In genomic region chr11:65426839-65427690, GRCh38 we compare ENCODE assay signal across 8 cellular contexts. TPM values are rescaled to one million over a fixed set of nuclear protein-coding genes. Genes with fewer than 3 reads are reported as not detected.
A peak's percentile ranks its signal among the peaks of the same experiment; 100 is the strongest.
DNase-seq lines count a peak whose midpoint lies in the region; ATAC-seq, FAIRE-seq and TF ChIP-seq lines count a peak whose summit lies in the region.

No MANE protein-coding gene starts in this region.

- peak overlapping the region; percentile 100 for H3K9ac ChIP-seq in keratinocyte (ENCODE audit: control insufficient read depth, extremely low read depth, insufficient read depth, low read length)

- no peaks in the 10 kb centered on the region for H3K27me3 ChIP-seq in keratinocyte (ENCODE audit: control insufficient read depth, extremely low read depth, insufficient read depth, low read length)

- H3K4me3 Mint-ChIP-seq in stimulated activated naive B cell treated with anti-CD40 and anti-IgM and Interleukin-4, amounts not matched to agents 10 μg/mL and 1 μg/mL and 100 μg/mL, for 72 hours = peak overlapping the region; percentile 94 to 96

- peaks cover 71 to 94% of the 10 kb centered on the region in 2 donors for H3K4me1 Mint-ChIP-seq in stimulated activated naive B cell treated with anti-CD40 and anti-IgM and Interleukin-4, amounts not matched to agents 10 μg/mL and 1 μg/mL and 100 μg/mL, for 72 hours

- H3K36me3 ChIP-seq in keratinocyte (ENCODE audit: control insufficient read depth in 2 of 2, extremely low read depth in 1 of 2, insufficient read depth in 2 of 2, low read length in 2 of 2) = peaks cover 0 to 28% of the 10 kb centered on the region in 2 experiments

- in situ Hi-C loops in astrocyte of the spinal cord (cut with HindIII; ENCODE audit: low sequenced_read_pairs) = no loop called here

- peak overlapping the region; percentile 96 for H3K4me2 ChIP-seq in keratinocyte (ENCODE audit: control insufficient read depth, extremely low read depth, insufficient read depth, low read depth, low read length)

- DNase-seq in RKO (ENCODE audit: low spot score) = peak; percentile 84
- peak; percentile 68 for DNase-seq in astrocyte of the spinal cord (ENCODE audit: low read depth, low spot score)
- no peak for DNase-seq in keratinocyte (ENCODE audit: low read depth, low spot score)
- no peak for DNase-seq in stimulated activated naive B cell treated with anti-CD40 and anti-IgM and Interleukin-4, amounts not matched to agents 10 μg/mL and 1 μg/mL and 100 μg/mL, for 72 hours
- no peak for DNase-seq in NCI-H345 treated with DMSO at 0.1 percent for 48 hours (lab: John Stamatoyannopoulos, UW; ENCODE audit: unreplicated experiment)
- DNase-seq in COLO829 (ENCODE audit: low spot score) = no peak

- H4K20me1 ChIP-seq in keratinocyte (ENCODE audit: control insufficient read depth, extremely low read depth, insufficient read depth, low read length) = peaks cover 63% of the 10 kb centered on the region

- dilution Hi-C loops in keratinocyte (cut with MboI; ENCODE audit: extremely low pct_ligation_motif_present, low sequenced_read_pairs) = no loop called here

- H3K27ac ChIP-seq in keratinocyte (ENCODE audit: control insufficient read depth, insufficient read depth, low read length) = peak overlapping the region; percentile 99

- H3K9me1 ChIP-seq in keratinocyte (ENCODE audit: control insufficient read depth, extremely low read depth, insufficient read depth, low read length) = no peaks in the 10 kb centered on the region

- no peaks in the 10 kb centered on the region for H3K9me3 Mint-ChIP-seq in stimulated activated naive B cell treated with anti-CD40 and anti-IgM and Interleukin-4, amounts not matched to agents 10 μg/mL and 1 μg/mL and 100 μg/mL, for 72 hours

- peaks cover 7 to 18% of the 10 kb centered on the region in 2 donors for H3K27me3 Mint-ChIP-seq in stimulated activated naive B cell treated with anti-CD40 and anti-IgM and Interleukin-4, amounts not matched to agents 10 μg/mL and 1 μg/mL and 100 μg/mL, for 72 hours

- peaks cover 69% of the 10 kb centered on the region for H3K79me2 ChIP-seq in keratinocyte (ENCODE audit: control insufficient read depth, insufficient read depth, low read length)

- H2AFZ ChIP-seq in keratinocyte (ENCODE audit: control insufficient read depth, low read length) = no peak overlapping the region

- no peak for TF ChIP-seq CTCF in astrocyte of the spinal cord (IDR thresholded peaks at IDR 0.05; ENCODE audit: low read depth, low read length)
- TF ChIP-seq CTCF in keratinocyte (optimal IDR thresholded peaks at IDR 0.05 in 1 of 3, IDR thresholded peaks at IDR 0.05 in 1 of 3, conservative IDR thresholded peaks at IDR 0.05 in 1 of 3; ENCODE audit: extremely low read depth in 1 of 3, insufficient read depth in 2 of 3, low read length in 3 of 3) = no peak

- peaks cover 42% of the 10 kb centered on the region for H3K4me1 ChIP-seq in keratinocyte (ENCODE audit: control insufficient read depth, extremely low read depth, insufficient read depth, low read length)

- FAIRE-seq in keratinocyte (lab: Jason Lieb, UNC) = no peak

- peaks cover 64 to 77% of the 10 kb centered on the region in 2 donors for H3K36me3 Mint-ChIP-seq in stimulated activated naive B cell treated with anti-CD40 and anti-IgM and Interleukin-4, amounts not matched to agents 10 μg/mL and 1 μg/mL and 100 μg/mL, for 72 hours

- ATAC-seq in stimulated activated naive B cell treated with anti-CD40 and anti-IgM and Interleukin-4, amounts not matched to agents 10 μg/mL and 1 μg/mL and 100 μg/mL, for 72 hours (replicated peaks) = no peak
- ATAC-seq in HG02870 (IDR thresholded peaks at IDR 0.05; ENCODE audit: unreplicated experiment) = no peak

- peak overlapping the region; percentile 99 for H3K4me3 ChIP-seq in GM08714 (ENCODE audit: low read length)
- H3K4me3 ChIP-seq in astrocyte of the spinal cord (ENCODE audit: low read depth, low read length) = peak overlapping the region; percentile 95
- peak overlapping the region; percentile 1 to 97 (median 93) for H3K4me3 ChIP-seq in keratinocyte (ENCODE audit: control insufficient read depth in 2 of 3, extremely low read depth in 1 of 3, insufficient read depth in 2 of 3, low read depth in 1 of 3, low read length in 3 of 3)

- H3K27ac Mint-ChIP-seq in stimulated activated naive B cell treated with anti-CD40 and anti-IgM and Interleukin-4, amounts not matched to agents 10 μg/mL and 1 μg/mL and 100 μg/mL, for 72 hours = peak overlapping the region; percentile 100

- no peaks in the 10 kb centered on the region for H3K9me3 ChIP-seq in keratinocyte (ENCODE audit: control insufficient read depth, low read depth, low read length)

RNA-seq across cellular contexts. Expression of gene NEAT1, which starts 4.5 kb away (rescaled TPM):
- 66.5 to 270 TPM (median 171 TPM) in 3 replicates for polyA plus RNA-seq in keratinocyte
- 1,124 TPM for polyA plus RNA-seq in keratinocyte (2011; ENCODE audit: low read depth)
- 5.3 and 11.3 TPM in 2 replicates for polyA plus RNA-seq in keratinocyte (2011; cell fraction: cytosol; rRNA removed)
- polyA plus RNA-seq in keratinocyte (2011; cell fraction: nucleus; rRNA removed) = 1,267 and 1,668 TPM in 2 replicates
- 218 and 908 TPM in 2 replicates for polyA plus RNA-seq in keratinocyte (2012; ENCODE audit: low replicate concordance)
- 73.3 to 442 TPM (median 228 TPM) in 3 replicates for polyA minus RNA-seq in keratinocyte
- polyA minus RNA-seq in keratinocyte (2011; cell fraction: cytosol; rRNA and poly(A)+ RNA removed) = 8.4 TPM
- polyA minus RNA-seq in keratinocyte (2011; cell fraction: nucleus; rRNA and poly(A)+ RNA removed) = 402 and 1,225 TPM in 2 replicates

RNA-seq across cellular contexts. Expression of gene FRMD8, which starts 40.6 kb away (rescaled TPM):
- 24.1 to 47.3 TPM (median 25.0 TPM) in 3 replicates for polyA plus RNA-seq in keratinocyte
- 8.5 TPM for polyA plus RNA-seq in keratinocyte (2011; ENCODE audit: low read depth)
- 20.8 and 29.3 TPM in 2 replicates for polyA plus RNA-seq in keratinocyte (2011; cell fraction: cytosol; rRNA removed)
- 58.8 and 74.9 TPM in 2 replicates for polyA plus RNA-seq in keratinocyte (2011; cell fraction: nucleus; rRNA removed)
- polyA plus RNA-seq in keratinocyte (2012; ENCODE audit: low replicate concordance) = 20.8 and 30.9 TPM in 2 replicates
- polyA minus RNA-seq in keratinocyte = 28.2 to 54.5 TPM (median 34.5 TPM) in 3 replicates
- 64.1 TPM for polyA minus RNA-seq in keratinocyte (2011; cell fraction: cytosol; rRNA and poly(A)+ RNA removed)
- 56.0 and 58.9 TPM in 2 replicates for polyA minus RNA-seq in keratinocyte (2011; cell fraction: nucleus; rRNA and poly(A)+ RNA removed)

RNA-seq across cellular contexts. Expression of gene SLC25A45, which starts 44.6 kb away (rescaled TPM):
- 0.20 to 0.46 TPM (median 0.25 TPM) in 3 replicates for polyA plus RNA-seq in keratinocyte
- 0.25 TPM for polyA plus RNA-seq in keratinocyte (2011; ENCODE audit: low read depth)
- polyA plus RNA-seq in keratinocyte (2011; cell fraction: cytosol; rRNA removed) = 0.10 and 0.12 TPM in 2 replicates
- 1.1 and 1.2 TPM in 2 replicates for polyA plus RNA-seq in keratinocyte (2011; cell fraction: nucleus; rRNA removed)
- 0.50 and 0.66 TPM in 2 replicates for polyA plus RNA-seq in keratinocyte (2012; ENCODE audit: low replicate concordance)
- polyA minus RNA-seq in keratinocyte = 0.30 to 0.93 TPM (median 0.59 TPM) in 3 replicates
- polyA minus RNA-seq in keratinocyte (2011; cell fraction: cytosol; rRNA and poly(A)+ RNA removed) = not detected
- polyA minus RNA-seq in keratinocyte (2011; cell fraction: nucleus; rRNA and poly(A)+ RNA removed) = 0.95 and 1.4 TPM in 2 replicates

Comparison
In these comparisons a context has a peak if more than half of its experiments do, and no peak if none do; other contexts are left out.
1. DNase-seq: peak in RKO (single experiment) and astrocyte of the spinal cord (single experiment); none in keratinocyte (single experiment), stimulated activated naive B cell treated with anti-CD40 and anti-IgM and Interleukin-4, amounts not matched to agents 10 μg/mL and 1 μg/mL and 100 μg/mL, for 72 hours (single experiment), NCI-H345 treated with DMSO at 0.1 percent for 48 hours (single experiment) and COLO829 (single experiment).
2. Peak in every context shown above with its lines, with median percentiles within 50 percentile points of each other: H3K4me3 ChIP-seq.